ENCODE assay signal across 8 cellular contexts in genomic region chr16:970379-970765, GRCh38. TPM values are rescaled to one million over a fixed set of nuclear protein-coding genes. Genes with fewer than 3 reads are reported as not detected.
DNase-seq lines count a peak whose midpoint lies in the region; ATAC-seq and TF ChIP-seq lines count a peak whose summit lies in the region.

No MANE protein-coding gene starts in this region.

- H3K36me3 ChIP-seq in SJCRH30: 0 out of 2 replicates have a peak, but pooled peaks cover 2% of the 10 kb centered on the region
- H3K36me3 ChIP-seq in psoas muscle (ENCODE audit: insufficient read depth in 1 of 2, low read depth in 1 of 2): peaks cover 0 to 22% of the 10 kb centered on the region in 2 donors

- H3K9me3 Mint-ChIP-seq in activated naive CD4-positive, alpha-beta T cell treated with anti-CD3 and anti-CD28 coated beads for 36 hours: peaks cover 5% of the 10 kb centered on the region

- H3K4me3 Mint-ChIP-seq in activated naive CD4-positive, alpha-beta T cell treated with anti-CD3 and anti-CD28 coated beads for 36 hours: peak overlapping the region; percentile 78

- H3K27ac ChIP-seq in SJCRH30 (peak overlapping the region; percentile 67), foreskin keratinocyte (no peak overlapping the region), psoas muscle (peak overlapping the region; percentile 86)

- 0 to 1% (median 0%) methylated on average over 13 to 43 of the region's 43 CpGs for WGBS in psoas muscle, 3 donors

- H3K4me1 ChIP-seq in SJCRH30 (peaks cover 35% of the 10 kb centered on the region), foreskin keratinocyte (no peaks in the 10 kb centered on the region), psoas muscle (peaks cover 12% of the 10 kb centered on the region)

- H3K9me3 ChIP-seq in SJCRH30 (replicated peaks) (peaks cover 9% of the 10 kb centered on the region), psoas muscle (no peaks in the 10 kb centered on the region)

- ATAC-seq in foreskin keratinocyte (peak; percentile 13), psoas muscle (peak in 2 of 4 donors; percentile 17 to 33), HG02885 (IDR thresholded peaks at IDR 0.05; ENCODE audit: poor library complexity, unreplicated experiment) (no peak)

- H3K27me3 ChIP-seq in SJCRH30: no peaks in the 10 kb centered on the region
- H3K27me3 ChIP-seq in foreskin keratinocyte: no peaks in the 10 kb centered on the region
- H3K27me3 ChIP-seq in psoas muscle (ENCODE audit: insufficient read depth in 3 of 3, low read length in 2 of 3): peaks cover 0 to 27% (median 6%) of the 10 kb centered on the region in 3 donors

- TF ChIP-seq CTCF in foreskin keratinocyte (conservative IDR thresholded peaks at IDR 0.05) (no peak), psoas muscle (IDR thresholded peaks at IDR 0.05) (no peak)

- peak overlapping the region; percentile 41 for H3K27ac Mint-ChIP-seq in activated naive CD4-positive, alpha-beta T cell treated with anti-CD3 and anti-CD28 coated beads for 36 hours

- no peak for DNase-seq in activated naive CD4-positive, alpha-beta T cell treated with anti-CD3 and anti-CD28 coated beads for 36 hours
- no peak for DNase-seq in activated naive CD4-positive, alpha-beta T cell treated with Interleukin-2 at 50 U/mL for 16 hours
- no peak for DNase-seq in SJCRH30
- no peak for DNase-seq in foreskin keratinocyte
- no peak for DNase-seq in psoas muscle
- DNase-seq in kidney glomerular epithelial cell (lab: John Stamatoyannopoulos, UW): no peak
- DNase-seq in NK-92 (lab: John Stamatoyannopoulos, UW; ENCODE audit: unreplicated experiment): no peak

- peaks cover 13% of the 10 kb centered on the region for H3K36me3 Mint-ChIP-seq in activated naive CD4-positive, alpha-beta T cell treated with anti-CD3 and anti-CD28 coated beads for 36 hours (ENCODE audit: low read depth)

- H3K4me3 ChIP-seq in SJCRH30 (peak overlapping the region; percentile 73), psoas muscle (peak overlapping the region; percentile 96)

- CTCF ChIA-PET in activated naive CD4-positive, alpha-beta T cell treated with anti-CD3 and anti-CD28 coated beads for 36 hours (lab: Charles Lee): interaction anchor here (0.5 kb wide), 1 partner anchor 226 kb away, joined by 3 read pairs; no protein-coding TSS in a partner anchor

- H3K27me3 Mint-ChIP-seq in activated naive CD4-positive, alpha-beta T cell treated with anti-CD3 and anti-CD28 coated beads for 36 hours (ENCODE audit: low read depth): no peaks in the 10 kb centered on the region

- intact Hi-C loops in activated naive CD4-positive, alpha-beta T cell treated with anti-CD3 and anti-CD28 coated beads for 36 hours (cut with micrococcal nuclease): loop anchor here (2.0 to 10.0 kb wide), 2 partner anchors 166 to 290 kb away; partner anchors contain the start of genes GNG13 and STUB1
- intact Hi-C loops in psoas muscle (cut with DNase I): no loop called here

- H3K4me1 Mint-ChIP-seq in activated naive CD4-positive, alpha-beta T cell treated with anti-CD3 and anti-CD28 coated beads for 36 hours (ENCODE audit: low read depth): peaks cover 23% of the 10 kb centered on the region

RNA-seq across cellular contexts. Expression of gene LMF1, which starts 0.4 kb away (rescaled TPM):
- 10 to 100 TPM; 11.5 to 12.3 TPM for total RNA-seq in activated naive CD4-positive, alpha-beta T cell treated with anti-CD3 and anti-CD28 coated beads for 36 hours
- total RNA-seq in SJCRH30 (2014; rRNA removed; shearing (Covaris generic)): 2.3 and 2.7 TPM in 2 replicates
- 2.5 and 3.5 TPM in 2 replicates for total RNA-seq in foreskin keratinocyte
- polyA plus RNA-seq in foreskin keratinocyte: 3.7 and 4.3 TPM in 2 replicates
- 1 to 10 TPM; 4.0 to 9.0 (median 6.8) TPM for total RNA-seq in psoas muscle
- 1 to 10 TPM; 1.9 to 2.7 (median 2.7) TPM for polyA plus RNA-seq in psoas muscle

RNA-seq across cellular contexts. Expression of gene SOX8, which starts 11.2 kb away (rescaled TPM):
- total RNA-seq in activated naive CD4-positive, alpha-beta T cell treated with anti-CD3 and anti-CD28 coated beads for 36 hours: 1 to 10 TPM in 1 of 2 experiments, under 1 TPM in 1; 0.74 to 1.0 TPM
- total RNA-seq in SJCRH30 (2014; rRNA removed; shearing (Covaris generic)): 141 and 144 TPM in 2 replicates
- total RNA-seq in foreskin keratinocyte (not detected in 2 replicates), psoas muscle (1 to 10 TPM in 2 of 4 donors, under 1 TPM in 2; 0.57 to 2.1 (median 1.3) TPM)
- polyA plus RNA-seq in foreskin keratinocyte (not detected in 2 replicates), psoas muscle (1 to 10 TPM in 1 of 3 donors, under 1 TPM in 2; 0.45 to 5.0 (median 0.51) TPM)

Comparison
In these comparisons a context has a peak if more than half of its experiments do, and no peak if none do; other contexts are left out.
1. RNA of gene SOX8, which starts 11.2 kb away (total RNA-seq): 141 to 144 TPM in SJCRH30; 0.57 to 2.1 TPM in psoas muscle, 0.74 to 1.0 TPM in activated naive CD4-positive, alpha-beta T cell treated with anti-CD3 and anti-CD28 coated beads for 36 hours and not detected in foreskin keratinocyte; every median in the first group is over 10 times any median in the second.